ENCODE assay signal across 29 cellular contexts in genomic region chr16:83330251-83330650, GRCh38.
"Had no signal": no experiment of that assay in that cellular context is flagged by ENCODE, and none has a peak within 500 bp of the region (broad histone marks: within the 10 kb centered on the region; RNA-seq: fewer than 3 reads in every experiment).

No MANE protein-coding gene starts in this region.

- H3K4me3 Mint-ChIP-seq: activated B cell treated with CpG ODN at 0.5 μM for 24 hours; activated CD8-positive, alpha-beta memory T cell treated with anti-CD3 and anti-CD28 coated beads, Interleukin-2, amount 10 ng/mL, durations not matched to agents 7 days and 5 days; activated CD8-positive, alpha-beta T cell treated with anti-CD3 and anti-CD28 coated beads, Interleukin-2, amount 10 ng/mL, durations not matched to agents 7 days and 5 days; central memory CD8-positive, alpha-beta T cell; naive thymus-derived CD4-positive, alpha-beta T cell had no signal

- H3K4me1 ChIP-seq: colonic mucosa, gastroesophageal sphincter, pancreas, psoas muscle, right atrium auricular region, spleen, tibial nerve had no signal

- H3K27ac ChIP-seq: colonic mucosa, dorsolateral prefrontal cortex, gastroesophageal sphincter, pancreas, psoas muscle, right atrium auricular region, spleen, tibial nerve had no signal

- H3K9me3 Mint-ChIP-seq: activated B cell treated with CpG ODN at 0.5 μM for 24 hours; activated T-helper 2 cell treated with anti-CD3 and anti-CD28 coated beads, Interferon-gamma antibody, Interleukin-2, Interleukin-4, amounts not matched to agents 10 μg/mL and 5 μg/mL and 100 μg/mL, durations not matched to agents 14 hours and 24 hours and 36 hours; central memory CD8-positive, alpha-beta T cell had no signal

- FAIRE-seq: bronchial epithelial cell, endothelial cell of umbilical vein, keratinocyte, pancreas had no signal

- H3K27ac Mint-ChIP-seq: activated B cell treated with CpG ODN at 0.5 μM for 24 hours; activated CD8-positive, alpha-beta memory T cell treated with anti-CD3 and anti-CD28 coated beads, Interleukin-2, amount 10 ng/mL, durations not matched to agents 7 days and 5 days; activated CD8-positive, alpha-beta T cell treated with anti-CD3 and anti-CD28 coated beads, Interleukin-2, amount 10 ng/mL, durations not matched to agents 7 days and 5 days; activated naive CD4-positive, alpha-beta T cell treated with anti-CD3 and anti-CD28 coated beads, Interleukin-2, amount 50 U/mL, for 72 hours; activated T-helper 2 cell treated with anti-CD3 and anti-CD28 coated beads, Interferon-gamma antibody, Interleukin-2, Interleukin-4, amounts not matched to agents 10 μg/mL and 5 μg/mL and 100 μg/mL, durations not matched to agents 14 hours and 24 hours and 36 hours; naive thymus-derived CD4-positive, alpha-beta T cell had no signal

- H3K36me3 ChIP-seq: colonic mucosa, gastroesophageal sphincter, pancreas, right atrium auricular region, spleen, tibial nerve had no signal

- H3K27me3 Mint-ChIP-seq: activated CD8-positive, alpha-beta memory T cell treated with anti-CD3 and anti-CD28 coated beads, Interleukin-2, amount 10 ng/mL, durations not matched to agents 7 days and 5 days had no signal

- H3K4me3 ChIP-seq: colonic mucosa, dorsolateral prefrontal cortex, gastroesophageal sphincter, pancreas, psoas muscle, right atrium auricular region, spleen, tibial nerve had no signal

- H3K4me1 Mint-ChIP-seq: activated B cell treated with CpG ODN at 0.5 μM for 24 hours; activated CD8-positive, alpha-beta memory T cell treated with anti-CD3 and anti-CD28 coated beads, Interleukin-2, amount 10 ng/mL, durations not matched to agents 7 days and 5 days; central memory CD8-positive, alpha-beta T cell; naive thymus-derived CD4-positive, alpha-beta T cell had no signal

- DNase-seq: activated B cell treated with CpG ODN at 0.5 μM for 24 hours; activated CD4-positive, alpha-beta T cell treated with anti-CD3 and anti-CD28 coated beads, Interleukin-2, amount 50 U/mL, for 1 hour; activated CD8-positive, alpha-beta memory T cell treated with anti-CD3 and anti-CD28 coated beads, Interleukin-2, amount 10 ng/mL, durations not matched to agents 7 days and 5 days; activated CD8-positive, alpha-beta T cell treated with anti-CD3 and anti-CD28 coated beads, Interleukin-2, amount 10 ng/mL, durations not matched to agents 7 days and 5 days; activated T-cell treated with anti-CD3 and anti-CD28 coated beads, Interleukin-2, amount 50 U/mL, for 48 hours; colonic mucosa; dorsolateral prefrontal cortex; effector memory CD4-positive, alpha-beta T cell; head of caudate nucleus; hippocampal formation; left cardiac atrium; left ventricle myocardium superior; midbrain; naive thymus-derived CD4-positive, alpha-beta T cell; nucleus accumbens; pancreas; psoas muscle; spleen; stimulated activated naive CD4-positive, alpha-beta T cell; T-helper 2 cell had no signal

- H3K9me3 ChIP-seq: colonic mucosa, gastroesophageal sphincter, pancreas, psoas muscle, right atrium auricular region, spleen, tibial nerve had no signal

- H3K36me3 Mint-ChIP-seq: activated CD8-positive, alpha-beta memory T cell treated with anti-CD3 and anti-CD28 coated beads, Interleukin-2, amount 10 ng/mL, durations not matched to agents 7 days and 5 days; activated naive CD4-positive, alpha-beta T cell treated with anti-CD3 and anti-CD28 coated beads, Interleukin-2, amount 50 U/mL, for 72 hours; naive thymus-derived CD4-positive, alpha-beta T cell had no signal

- H3K27me3 ChIP-seq: colonic mucosa, gastroesophageal sphincter, right atrium auricular region, spleen, tibial nerve had no signal
